Comparison of ENCODE assay signal across 9 cellular contexts in genomic region chr14:69715725-69716482, GRCh38. TPM values are rescaled to one million over a fixed set of nuclear protein-coding genes. Genes with fewer than 3 reads are reported as not detected.
DNase-seq lines count a peak whose midpoint lies in the region; ATAC-seq, FAIRE-seq and TF ChIP-seq lines count a peak whose summit lies in the region.
"Had no signal": no experiment of that assay in that cellular context is flagged by ENCODE, and none has a peak within 500 bp of the region (broad histone marks: within the 10 kb centered on the region; RNA-seq: fewer than 3 reads in every experiment).

No MANE protein-coding gene starts in this region.

- peak overlapping the region; percentile 91 for H3K27ac ChIP-seq in mammary epithelial cell (ENCODE audit: insufficient read depth, low read depth, low read length)
- H3K27ac ChIP-seq in kidney (ENCODE audit: low read depth in 2 of 2, low read length in 2 of 2): no peak overlapping the region

- intact Hi-C loops in mammary epithelial cell (cut with micrococcal nuclease) (loop anchor here (1.0 to 2.0 kb wide), 3 partner anchors 31 to 131 kb away; no protein-coding TSS in a partner anchor), kidney (cut with DNase I) (no loop called here)

- FAIRE-seq in kidney (lab: Jason Lieb, UNC): no peak

- H2AFZ ChIP-seq in mammary epithelial cell (ENCODE audit: low read depth, low read length): peak overlapping the region; percentile 42

- H3K9me3 ChIP-seq in mammary epithelial cell (replicated peaks; ENCODE audit: insufficient read depth, low read length): no peaks in the 10 kb centered on the region
- no peaks in the 10 kb centered on the region for H3K9me3 ChIP-seq in kidney (ENCODE audit: control insufficient read depth in 1 of 2, low read length in 2 of 2)

- TF ChIP-seq CTCF in mammary epithelial cell (conservative IDR thresholded peaks at IDR 0.05 in 1 of 2, IDR thresholded peaks at IDR 0.05 in 1 of 2; ENCODE audit: extremely low read depth in 1 of 2, insufficient read depth in 1 of 2, low read depth in 1 of 2, low read length in 2 of 2) (no peak), kidney (IDR thresholded peaks at IDR 0.05; ENCODE audit: borderline replicate concordance, extremely low read depth, insufficient read depth) (no peak)

- in situ Hi-C loops in G401 (cut with HindIII; ENCODE audit: low sequenced_read_pairs) (no loop called here), mammary epithelial cell (cut with MboI; ENCODE audit: low sequenced_read_pairs in 2 of 2) (no loop called here)

- WGBS in mammary epithelial cell (ENCODE audit: low coverage, missing lambda C conversion rate): 26% methylated on average over 8 of the region's 13 CpGs

- peak overlapping the region; percentile 67 for H3K4me2 ChIP-seq in mammary epithelial cell (ENCODE audit: insufficient read depth, low read depth, low read length)

- TSS peak; percentile 11 for BruUV-seq in mammary epithelial cell (replicated peaks; lab: Mats Ljungman, UMichigan)

- DNase-seq in G401 (ENCODE audit: low spot score): peak; percentile 97
- peak; percentile 78 for DNase-seq in NCI-H2196 (lab: John Stamatoyannopoulos, UW; ENCODE audit: unreplicated experiment)
- DNase-seq in mammary epithelial cell: peak; percentile 93
- DNase-seq in kidney: peak; percentile 75
- no peak for DNase-seq in stimulated activated naive CD8-positive, alpha-beta T cell treated with anti-CD3 and anti-CD28 coated beads, Interleukin-15, Interleukin-2, amounts not matched to agents 100 U/mL and 50 U/mL, for 24 hours
- DNase-seq: naive B cell had no signal

- H3K4me1 ChIP-seq in mammary epithelial cell (ENCODE audit: insufficient read depth, low read length) (peaks cover 82% of the 10 kb centered on the region), kidney (ENCODE audit: control insufficient read depth in 1 of 2, insufficient read depth in 1 of 2, low read depth in 1 of 2, low read length in 2 of 2) (peaks cover 33 to 50% of the 10 kb centered on the region in 2 donors)

- H3K9ac ChIP-seq in mammary epithelial cell (ENCODE audit: insufficient read depth, low read length): peak overlapping the region; percentile 77
- no peak overlapping the region for H3K9ac ChIP-seq in kidney (ENCODE audit: low read length in 2 of 2)

- peaks cover 8% of the 10 kb centered on the region for H3K79me2 ChIP-seq in mammary epithelial cell (ENCODE audit: insufficient read depth, low read length)

- CTCF ChIA-PET in mammary epithelial cell (lab: Charles Lee; ENCODE audit: low non-redundant PET): no interaction called here

- dilution Hi-C loops in mammary epithelial cell (cut with HindIII; ENCODE audit: low sequenced_read_pairs): loop anchor here (5.0 kb wide), 1 partner anchor 69 kb away; no protein-coding TSS in a partner anchor

- H3K4me3 ChIP-seq in mammary epithelial cell (replicated peaks in 1 of 3; ENCODE audit: insufficient read depth in 1 of 3, low read depth in 2 of 3, low read length in 3 of 3) (no peak overlapping the region), kidney (ENCODE audit: low read length in 2 of 2) (no peak overlapping the region)

- H4K20me1 ChIP-seq in mammary epithelial cell (ENCODE audit: insufficient read depth, low read length): no peaks in the 10 kb centered on the region

- H3K36me3 ChIP-seq in mammary epithelial cell (ENCODE audit: insufficient read depth, low read length) (peaks cover 1% of the 10 kb centered on the region), kidney (ENCODE audit: control insufficient read depth in 1 of 2, insufficient read depth in 2 of 2, low read length in 2 of 2) (peaks cover 2 to 7% of the 10 kb centered on the region in 2 donors)

- H3K27me3 ChIP-seq in mammary epithelial cell (ENCODE audit: insufficient read depth, low read length): no peaks in the 10 kb centered on the region

- ATAC-seq in stimulated activated naive CD8-positive, alpha-beta T cell treated with anti-CD3 and anti-CD28 coated beads, Interleukin-15, Interleukin-2, amounts not matched to agents 100 U/mL and 50 U/mL, for 24 hours: peak; percentile 26
- no peak for ATAC-seq in GM21423 (IDR thresholded peaks at IDR 0.05; ENCODE audit: unreplicated experiment)
- no peak for ATAC-seq in GM18498 (IDR thresholded peaks at IDR 0.05; ENCODE audit: unreplicated experiment)
- no peak for ATAC-seq in HG02623 (IDR thresholded peaks at IDR 0.05; ENCODE audit: unreplicated experiment)

RNA-seq across cellular contexts. Expression of gene SRSF5, which starts 51.0 kb away (rescaled TPM):
- 72.9 and 81.0 TPM in 2 replicates for total RNA-seq in G401 (2014; rRNA removed; shearing (Covaris generic))
- total RNA-seq in mammary epithelial cell (100 to 1,000 TPM; 125 to 257 TPM), kidney (340 TPM)
- polyA plus RNA-seq in mammary epithelial cell (148 TPM), kidney (ENCODE audit: insufficient read depth, low read depth, low replicate concordance) (207 TPM)
- polyA minus RNA-seq in mammary epithelial cell: 159 TPM
